In genomic region chr1:211813590-211813989, GRCh38 we compare ENCODE assay signal across 16 cellular contexts. TPM values are rescaled to one million over a fixed set of nuclear protein-coding genes. Genes with fewer than 3 reads are reported as not detected.
A peak's percentile ranks its signal among the peaks of the same experiment; 100 is the strongest.
DNase-seq lines count a peak whose midpoint lies in the region; FAIRE-seq and TF ChIP-seq lines count a peak whose summit lies in the region.
"Had no signal": no experiment of that assay in that cellular context is flagged by ENCODE, and none has a peak within 500 bp of the region (broad histone marks: within the 10 kb centered on the region; RNA-seq: fewer than 3 reads in every experiment).

No MANE protein-coding gene starts in this region.

- peaks cover 7% of the 10 kb centered on the region for H3K4me1 Mint-ChIP-seq in MCF 10A (ENCODE audit: insufficient read depth, unreplicated experiment)
- no peaks in the 10 kb centered on the region for H3K4me1 Mint-ChIP-seq in osteocyte (ENCODE audit: unreplicated experiment)
- H3K4me1 Mint-ChIP-seq in progenitor cell of endocrine pancreas (ENCODE audit: low read depth), result peaks cover 8% of the 10 kb centered on the region
- H3K4me1 Mint-ChIP-seq: neural crest cell had no signal

- POLR2A ChIA-PET in MCF 10A (lab: Yijun Ruan, JAX), result interaction anchor here (0.6 to 6.4 kb wide), 13 partner anchors 11 to 225 kb away, joined by 3 to 77 read pairs (median 5); no protein-coding TSS in a partner anchor

- CTCF ChIA-PET in MCF 10A (lab: Yijun Ruan, JAX), result interaction anchor here (0.5 to 20.1 kb wide), 9 partner anchors 14 to 222 kb away, joined by 3 to 286 read pairs (median 6); partner anchors contain the start of genes DTL and INTS7

- H3K27me3 ChIP-seq in breast epithelium (no peaks in the 10 kb centered on the region), bronchial epithelial cell (ENCODE audit: control insufficient read depth, insufficient read depth, low read length) (no peaks in the 10 kb centered on the region), hepatocyte (no peaks in the 10 kb centered on the region), transverse colon (no peaks in the 10 kb centered on the region)
- H3K27me3 ChIP-seq: esophagus squamous epithelium had no signal

- no peak for FAIRE-seq in bronchial epithelial cell (lab: Jason Lieb, UNC)

- H3K4me3 Mint-ChIP-seq in MCF 10A (ENCODE audit: unreplicated experiment) (no peak overlapping the region), osteocyte (ENCODE audit: unreplicated experiment) (no peak overlapping the region), progenitor cell of endocrine pancreas (ENCODE audit: low read depth) (no peak overlapping the region)
- H3K4me3 Mint-ChIP-seq: activated T-helper 1 cell treated with anti-CD3 and anti-CD28 coated beads, Interleukin-12 subunit alpha, Interleukin-12 subunit beta, Interleukin-2, Interleukin-4 antibody, amounts not matched to agents 30 ng/mL and 10 ng/mL and 1 ng/mL, durations not matched to agents 14 hours and 24 hours and 36 hours; neural crest cell had no signal

- H3K4me1 ChIP-seq in breast epithelium (no peaks in the 10 kb centered on the region), hepatocyte (ENCODE audit: insufficient read depth) (no peaks in the 10 kb centered on the region), transverse colon (peaks cover 0 to 4% (median 0%) of the 10 kb centered on the region in 4 donors)

- no peak overlapping the region for H3K27ac Mint-ChIP-seq in MCF 10A (ENCODE audit: low read depth, unreplicated experiment)
- no peak overlapping the region for H3K27ac Mint-ChIP-seq in osteocyte (ENCODE audit: unreplicated experiment)
- H3K27ac Mint-ChIP-seq in progenitor cell of endocrine pancreas, result no peak overlapping the region
- H3K27ac Mint-ChIP-seq: activated T-helper 1 cell treated with anti-CD3 and anti-CD28 coated beads, Interleukin-12 subunit alpha, Interleukin-12 subunit beta, Interleukin-2, Interleukin-4 antibody, amounts not matched to agents 30 ng/mL and 10 ng/mL and 1 ng/mL, durations not matched to agents 14 hours and 24 hours and 36 hours had no signal

- H3K9me3 ChIP-seq in breast epithelium, result no peaks in the 10 kb centered on the region
- H3K9me3 ChIP-seq in hepatocyte (ENCODE audit: low read depth), result no peaks in the 10 kb centered on the region
- H3K9me3 ChIP-seq in transverse colon, result no peaks in the 10 kb centered on the region
- H3K9me3 ChIP-seq: esophagus squamous epithelium had no signal

- peaks cover 39% of the 10 kb centered on the region for H3K79me2 ChIP-seq in hepatocyte

- BruUV-seq in MCF 10A (replicated peaks; lab: Mats Ljungman, UMichigan), result no TSS peak

- H3K4me2 ChIP-seq in hepatocyte, result no peak overlapping the region

- intact Hi-C loops in MCF 10A (cut with micrococcal nuclease) (no loop called here), breast epithelium (cut with DNase I; ENCODE audit: low total_unique reads) (no loop called here), transverse colon (cut with DNase I; ENCODE audit: low total_unique reads) (no loop called here)

- DNase-seq in MCF 10A (ENCODE audit: unreplicated experiment), result peak; percentile 93
- DNase-seq in breast epithelium (ENCODE audit: low spot score in 2 of 2), result no peak
- peak; percentile 11 for DNase-seq in bronchial epithelial cell (ENCODE audit: low read depth)
- peak; percentile 14 for DNase-seq in hepatocyte (ENCODE audit: low spot score)
- peak; percentile 25 for DNase-seq in transverse colon
- DNase-seq in osteocyte (ENCODE audit: extremely low spot score, unreplicated experiment), result no peak
- no peak for DNase-seq in progenitor cell of endocrine pancreas (ENCODE audit: low spot score, unreplicated experiment)
- DNase-seq in NK-92 (lab: John Stamatoyannopoulos, UW; ENCODE audit: unreplicated experiment), result no peak
- DNase-seq: central memory CD4-positive, alpha-beta T cell; DND-41; esophagus squamous epithelium; HCEC 1CT; NCI-H1436; stimulated activated CD4-positive, alpha-beta T cell treated with anti-CD3 and anti-CD28 coated beads, Interleukin-15, amount 100 ng/mL, for 24 hours had no signal

- TF ChIP-seq POLR2A in breast epithelium (IDR thresholded peaks at IDR 0.05), result no peak
- no peak for TF ChIP-seq POLR2A in transverse colon (IDR thresholded peaks at IDR 0.05)

- TF ChIP-seq EP300 in transverse colon (IDR thresholded peaks at IDR 0.05; ENCODE audit: low read depth), result no peak

- TF ChIP-seq CTCF in MCF 10A (IDR thresholded peaks at IDR 0.05; ENCODE audit: unreplicated experiment) (no peak), breast epithelium (IDR thresholded peaks at IDR 0.05) (no peak), bronchial epithelial cell (IDR thresholded peaks at IDR 0.05; ENCODE audit: insufficient read depth, low read length, severe bottlenecking) (no peak), hepatocyte (IDR thresholded peaks at IDR 0.05; ENCODE audit: poor library complexity) (no peak), transverse colon (IDR thresholded peaks at IDR 0.05) (no peak), osteocyte (IDR thresholded peaks at IDR 0.05) (no peak), progenitor cell of endocrine pancreas (IDR thresholded peaks at IDR 0.05; ENCODE audit: unreplicated experiment) (no peak)

- H3K4me3 ChIP-seq in breast epithelium, result no peak overlapping the region
- no peak overlapping the region for H3K4me3 ChIP-seq in bronchial epithelial cell (ENCODE audit: low read depth, low read length)
- H3K4me3 ChIP-seq in hepatocyte, result no peak overlapping the region
- no peak overlapping the region for H3K4me3 ChIP-seq in transverse colon
- H3K4me3 ChIP-seq: esophagus squamous epithelium had no signal

- H3K36me3 Mint-ChIP-seq in MCF 10A (ENCODE audit: insufficient read depth, unreplicated experiment), result peaks cover 23% of the 10 kb centered on the region
- peaks cover 29% of the 10 kb centered on the region for H3K36me3 Mint-ChIP-seq in osteocyte (ENCODE audit: unreplicated experiment)
- peaks cover 30% of the 10 kb centered on the region for H3K36me3 Mint-ChIP-seq in progenitor cell of endocrine pancreas (ENCODE audit: insufficient read depth)

- H3K27ac ChIP-seq in breast epithelium (no peak overlapping the region), hepatocyte (no peak overlapping the region), transverse colon (no peak overlapping the region)
- H3K27ac ChIP-seq: esophagus squamous epithelium had no signal

- in situ Hi-C loops in transverse colon (cut with MboI; ENCODE audit: low pct_ligation_motif_present in 1 of 4, low pct_unique_long_range_greater_than_20kb in 1 of 4, low sequenced_read_pairs in 3 of 4), result no loop called here

- H2AFZ ChIP-seq in hepatocyte, result no peak overlapping the region

- no peaks in the 10 kb centered on the region for H4K20me1 ChIP-seq in hepatocyte (ENCODE audit: insufficient read depth, poor library complexity, severe bottlenecking)

- H3K36me3 ChIP-seq in breast epithelium, result no peaks in the 10 kb centered on the region
- H3K36me3 ChIP-seq in bronchial epithelial cell (ENCODE audit: control insufficient read depth, insufficient read depth, low read length), result peaks cover 1% of the 10 kb centered on the region
- no peaks in the 10 kb centered on the region for H3K36me3 ChIP-seq in hepatocyte (replicated peaks; ENCODE audit: insufficient read depth, low read depth)
- no peaks in the 10 kb centered on the region for H3K36me3 ChIP-seq in transverse colon

- H3K27me3 Mint-ChIP-seq in MCF 10A (ENCODE audit: insufficient read depth, unreplicated experiment) (no peaks in the 10 kb centered on the region), osteocyte (ENCODE audit: unreplicated experiment) (no peaks in the 10 kb centered on the region), progenitor cell of endocrine pancreas (no peaks in the 10 kb centered on the region)

- H3K9me3 Mint-ChIP-seq in MCF 10A (ENCODE audit: unreplicated experiment) (no peaks in the 10 kb centered on the region), osteocyte (ENCODE audit: unreplicated experiment) (peaks cover 9% of the 10 kb centered on the region), progenitor cell of endocrine pancreas (ENCODE audit: low read depth) (peaks cover 3% of the 10 kb centered on the region)
- H3K9me3 Mint-ChIP-seq: activated T-helper 1 cell treated with anti-CD3 and anti-CD28 coated beads, Interleukin-12 subunit alpha, Interleukin-12 subunit beta, Interleukin-2, Interleukin-4 antibody, amounts not matched to agents 30 ng/mL and 10 ng/mL and 1 ng/mL, durations not matched to agents 14 hours and 24 hours and 36 hours had no signal

- H3K9me2 ChIP-seq in hepatocyte (replicated peaks; ENCODE audit: insufficient read depth), result no peaks in the 10 kb centered on the region

RNA-seq across cellular contexts. Expression of gene LPGAT1, which starts 17.0 kb away (rescaled TPM):
- total RNA-seq in MCF 10A (2022) (76.2 and 82.4 TPM in 2 replicates), breast epithelium (10 to 100 TPM; 39.0 to 61.1 (median 43.5) TPM), bronchial epithelial cell (23.9 and 27.1 TPM in 2 replicates), hepatocyte (73.7 and 92.1 TPM in 2 replicates), transverse colon (100 to 1,000 TPM in 1 of 4 donors, 10 to 100 TPM in 3; 19.3 to 345 (median 37.4) TPM), osteocyte (48.4 and 51.3 TPM in 2 replicates), progenitor cell of endocrine pancreas (58.9 and 59.5 TPM in 2 replicates)
- 25.3 and 36.4 TPM in 2 replicates for polyA plus RNA-seq in hepatocyte

Comparison
In these comparisons a context has a peak if more than half of its experiments do, and no peak if none do; other contexts are left out.
1. DNase-seq: peak in MCF 10A (single experiment), bronchial epithelial cell (single experiment), hepatocyte (single experiment) and transverse colon (single experiment); none in breast epithelium (0 of 2), osteocyte (single experiment), progenitor cell of endocrine pancreas (single experiment) and NK-92 (single experiment).